Comparison of ENCODE assay signal across 30 cellular contexts in the genomic region with DNA sequence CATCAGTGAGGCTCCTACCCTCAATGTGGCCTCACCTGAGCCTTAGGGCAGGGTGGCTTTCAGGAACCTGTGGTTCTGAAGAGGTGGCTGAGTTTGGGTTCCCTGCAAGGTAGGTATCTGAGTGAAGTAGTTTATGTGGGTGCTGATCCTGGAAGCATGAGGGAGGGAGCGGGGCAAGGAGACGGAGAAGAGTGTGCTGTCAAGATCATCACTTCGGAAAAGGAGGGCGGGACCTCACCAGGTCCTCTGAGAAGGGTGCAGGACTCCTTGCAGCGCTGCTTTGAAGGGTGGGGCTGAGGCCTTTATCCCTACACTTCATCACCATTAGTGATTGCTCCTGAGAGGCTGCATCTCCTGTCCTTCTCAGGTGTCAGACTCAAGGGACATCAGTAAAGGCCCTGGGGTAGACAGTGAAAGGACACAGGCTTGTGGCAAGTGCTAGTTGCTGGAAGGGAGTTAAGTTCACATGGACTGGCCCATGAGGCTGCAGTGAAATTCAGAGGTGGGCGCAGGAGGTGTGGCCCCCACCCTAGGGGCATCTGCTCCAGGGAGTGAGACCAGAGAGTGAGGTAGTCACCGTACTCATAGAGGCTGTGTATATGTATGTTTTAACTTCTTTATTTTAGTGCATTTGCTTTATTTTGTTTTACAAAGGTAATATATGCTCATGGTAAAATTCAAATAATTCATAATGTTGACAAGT.
"Had no signal": no experiment of that assay in that cellular context is flagged by ENCODE, and none has a peak within 500 bp of the region (broad histone marks: within the 10 kb centered on the region; RNA-seq: fewer than 3 reads in every experiment).

No MANE protein-coding gene starts in this region.

- H3K27ac ChIP-seq: neural progenitor cell, ovary, parathyroid adenoma, psoas muscle, right lobe of liver, sigmoid colon, stomach, thoracic aorta, thyroid gland, tibial nerve, upper lobe of left lung, vagina had no signal

- H3K79me2 ChIP-seq: parathyroid adenoma had no signal

- H3K9me3 ChIP-seq: neutrophil, ovary, psoas muscle, right lobe of liver, sigmoid colon, stomach, thoracic aorta, thyroid gland, tibial nerve, upper lobe of left lung, vagina had no signal

- H3K36me3 ChIP-seq: neural progenitor cell, neutrophil, ovary, right lobe of liver, sigmoid colon, stomach, thoracic aorta, thyroid gland, tibial nerve, upper lobe of left lung, vagina had no signal

- H3K4me3 Mint-ChIP-seq: naive thymus-derived CD4-positive, alpha-beta T cell; nephron; neural progenitor cell; stimulated activated effector memory CD8-positive, alpha-beta T cell treated with anti-CD3 and anti-CD28 coated beads, Interleukin-12 subunit alpha, Interleukin-12 subunit beta, amount 100 ng/mL, for 72 hours; stimulated activated naive B cell treated with anti-CD40 and anti-IgM and Interleukin-4, amounts not matched to agents 10 μg/mL and 1 μg/mL and 100 μg/mL, for 72 hours; stimulated activated naive CD8-positive, alpha-beta T cell treated with anti-CD3 and anti-CD28 coated beads, Interleukin-15, Interleukin-2, amounts not matched to agents 100 ng/mL and 50 ng/mL, for 24 hours had no signal

- ATAC-seq: naive thymus-derived CD4-positive, alpha-beta T cell; psoas muscle; right cardiac atrium; right lobe of liver; stimulated activated effector memory CD8-positive, alpha-beta T cell treated with anti-CD3 and anti-CD28 coated beads, Interleukin-12 subunit alpha, Interleukin-12 subunit beta, amount 100 ng/mL, for 72 hours; stimulated activated naive B cell treated with anti-CD40 and anti-IgM and Interleukin-4, amounts not matched to agents 10 μg/mL and 1 μg/mL and 100 μg/mL, for 72 hours had no signal

- H3K36me3 Mint-ChIP-seq: neural progenitor cell; stimulated activated effector memory CD8-positive, alpha-beta T cell treated with anti-CD3 and anti-CD28 coated beads, Interleukin-12 subunit alpha, Interleukin-12 subunit beta, amount 100 ng/mL, for 72 hours; stimulated activated naive B cell treated with anti-CD40 and anti-IgM and Interleukin-4, amounts not matched to agents 10 μg/mL and 1 μg/mL and 100 μg/mL, for 72 hours had no signal

- H3K4me1 ChIP-seq: parathyroid adenoma, stomach, thyroid gland, tibial nerve, upper lobe of left lung, vagina had no signal

- H3K27me3 ChIP-seq: neutrophil, ovary, right lobe of liver, sigmoid colon, stomach, thyroid gland, tibial nerve, upper lobe of left lung, vagina had no signal

- H3K4me1 Mint-ChIP-seq: naive thymus-derived CD4-positive, alpha-beta T cell; neural progenitor cell; stimulated activated effector memory CD8-positive, alpha-beta T cell treated with anti-CD3 and anti-CD28 coated beads, Interleukin-12 subunit alpha, Interleukin-12 subunit beta, amount 100 ng/mL, for 72 hours had no signal

- H3K4me3 ChIP-seq: neural progenitor cell, ovary, psoas muscle, right lobe of liver, sigmoid colon, stomach, thoracic aorta, thyroid gland, tibial nerve, upper lobe of left lung, vagina had no signal

- H3K27ac Mint-ChIP-seq: naive thymus-derived CD4-positive, alpha-beta T cell; neural progenitor cell; progenitor cell of endocrine pancreas; stimulated activated effector memory CD8-positive, alpha-beta T cell treated with anti-CD3 and anti-CD28 coated beads, Interleukin-12 subunit alpha, Interleukin-12 subunit beta, amount 100 ng/mL, for 72 hours; stimulated activated naive B cell treated with anti-CD40 and anti-IgM and Interleukin-4, amounts not matched to agents 10 μg/mL and 1 μg/mL and 100 μg/mL, for 72 hours; stimulated activated naive CD8-positive, alpha-beta T cell treated with anti-CD3 and anti-CD28 coated beads, Interleukin-15, Interleukin-2, amounts not matched to agents 100 ng/mL and 50 ng/mL, for 24 hours had no signal

- H3K4me2 ChIP-seq: neural progenitor cell had no signal

- DNase-seq: naive thymus-derived CD4-positive, alpha-beta T cell; nucleus accumbens; ovary; posterior cingulate gyrus; psoas muscle; right cardiac atrium; right lobe of liver; sigmoid colon; small intestine; stimulated activated CD4-positive, alpha-beta T cell treated with anti-CD3 and anti-CD28 coated beads, Interleukin-15, amount 100 ng/mL, for 24 hours; stimulated activated CD4-positive, alpha-beta T cell treated with anti-CD3 and anti-CD28 coated beads, Interleukin-2, amount 100 ng/mL, for 24 hours; stimulated activated CD4-positive, alpha-beta T cell treated with anti-CD3 and anti-CD28 coated beads, Interleukin-2, amount 100 ng/mL, for 48 hours; stimulated activated CD4-positive, alpha-beta T cell treated with anti-CD3 and anti-CD28 coated beads, Interleukin-4, amount 100 ng/mL, for 24 hours; stimulated activated naive B cell treated with anti-CD40 and anti-IgM and Interleukin-4, amounts not matched to agents 10 μg/mL and 1 μg/mL and 100 μg/mL, for 72 hours; stimulated activated naive CD4-positive, alpha-beta T cell treated with Interleukin-2 at 50 U/mL for 16 hours; stomach; thyroid gland; trophoblast cell; upper lobe of left lung had no signal

- H2AFZ ChIP-seq: neural progenitor cell, parathyroid adenoma had no signal

- H3K9me3 Mint-ChIP-seq: naive thymus-derived CD4-positive, alpha-beta T cell; nephron; neural progenitor cell; stimulated activated effector memory CD8-positive, alpha-beta T cell treated with anti-CD3 and anti-CD28 coated beads, Interleukin-12 subunit alpha, Interleukin-12 subunit beta, amount 100 ng/mL, for 72 hours; stimulated activated naive B cell treated with anti-CD40 and anti-IgM and Interleukin-4, amounts not matched to agents 10 μg/mL and 1 μg/mL and 100 μg/mL, for 72 hours; stimulated activated naive CD8-positive, alpha-beta T cell treated with anti-CD3 and anti-CD28 coated beads, Interleukin-15, Interleukin-2, amounts not matched to agents 100 ng/mL and 50 ng/mL, for 24 hours had no signal

- H3K9ac ChIP-seq: neural progenitor cell, parathyroid adenoma had no signal

- FAIRE-seq: small intestine, urothelium cell line had no signal
